Comparison of ENCODE assay signal across 11 cellular contexts in the genomic region with DNA sequence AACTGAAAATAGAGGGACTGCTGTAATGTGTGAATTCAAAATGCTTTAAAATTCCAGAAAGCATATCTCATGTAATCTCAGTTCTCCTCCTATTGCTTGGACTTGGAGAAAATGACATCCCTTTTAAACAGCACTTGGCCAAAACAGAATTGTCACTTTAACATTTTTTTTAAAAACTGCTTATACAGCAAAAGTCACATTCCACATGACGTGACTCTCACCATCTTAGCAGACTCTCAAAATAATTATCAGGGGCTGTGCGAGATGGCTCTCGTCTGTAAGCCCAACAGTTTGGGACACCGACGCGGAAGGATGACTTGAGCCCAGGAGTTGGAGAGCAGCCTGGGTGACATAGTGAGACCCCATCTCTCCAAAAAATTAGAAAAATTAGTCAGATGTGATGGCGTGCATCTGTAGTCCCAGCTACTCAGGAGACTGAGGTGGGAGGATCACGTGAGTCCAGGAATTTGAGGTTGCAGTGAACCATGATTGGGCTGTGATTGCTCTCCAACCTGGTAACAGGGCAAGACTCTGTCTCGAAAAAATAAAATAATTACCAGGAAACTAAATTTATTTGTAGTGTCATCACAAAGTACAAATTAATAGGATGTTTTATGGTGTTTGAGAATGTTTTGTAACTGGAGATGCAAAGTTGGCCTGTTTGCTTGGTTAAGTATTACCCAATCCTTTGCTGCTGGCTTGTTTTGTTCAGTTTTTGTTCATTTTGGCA. TPM values are rescaled to one million over a fixed set of nuclear protein-coding genes. Genes with fewer than 3 reads are reported as not detected.
DNase-seq lines count a peak whose midpoint lies in the region; ATAC-seq and TF ChIP-seq lines count a peak whose summit lies in the region.
"Had no signal": no experiment of that assay in that cellular context is flagged by ENCODE, and none has a peak within 500 bp of the region (broad histone marks: within the 10 kb centered on the region; RNA-seq: fewer than 3 reads in every experiment).

No MANE protein-coding gene starts in this region.

- ATAC-seq in activated CD8-positive, alpha-beta T cell treated with anti-CD3 and anti-CD28 coated beads for 36 hours = no peak
- no peak for ATAC-seq in activated CD8-positive, alpha-beta T cell treated with anti-CD3 and anti-CD28 coated beads, Interleukin-2, amount 10 ng/mL, durations not matched to agents 7 days and 5 days
- no peak for ATAC-seq in HG02623 (IDR thresholded peaks at IDR 0.05; ENCODE audit: unreplicated experiment)
- ATAC-seq in GM21515 (IDR thresholded peaks at IDR 0.05; ENCODE audit: unreplicated experiment) = no peak

- DNase-seq in activated CD8-positive, alpha-beta T cell treated with anti-CD3 and anti-CD28 coated beads for 36 hours = no peak
- no peak for DNase-seq in activated CD8-positive, alpha-beta T cell treated with anti-CD3 and anti-CD28 coated beads, Interleukin-2, amount 10 ng/mL, durations not matched to agents 7 days and 5 days
- DNase-seq in coronary artery (ENCODE audit: low spot score) (no peak), mesothelial cell of epicardium (ENCODE audit: low spot score in 2 of 2, unreplicated experiment in 2 of 2) (no peak), transverse colon (no peak)
- no peak for DNase-seq in activated effector memory CD4-positive, alpha-beta T cell treated with Interleukin-2 at 50 U/mL for 16 hours
- DNase-seq: DMS53, NCI-H1930, T-helper 1 cell had no signal

- CTCF ChIA-PET in activated CD8-positive, alpha-beta T cell treated with anti-CD3 and anti-CD28 coated beads for 36 hours (lab: Charles Lee) = no interaction called here
- CTCF ChIA-PET in activated CD8-positive, alpha-beta T cell treated with anti-CD3 and anti-CD28 coated beads, Interleukin-2, amount 10 ng/mL, durations not matched to agents 7 days and 5 days (lab: Charles Lee) = no interaction called here

- TF ChIP-seq POLR2A in transverse colon (IDR thresholded peaks at IDR 0.05) = no peak

- H3K27me3 Mint-ChIP-seq in activated CD8-positive, alpha-beta T cell treated with anti-CD3 and anti-CD28 coated beads for 36 hours = no peaks in the 10 kb centered on the region
- no peaks in the 10 kb centered on the region for H3K27me3 Mint-ChIP-seq in activated CD8-positive, alpha-beta T cell treated with anti-CD3 and anti-CD28 coated beads, Interleukin-2, amount 10 ng/mL, durations not matched to agents 7 days and 5 days (ENCODE audit: low read depth)
- no peaks in the 10 kb centered on the region for H3K27me3 Mint-ChIP-seq in mesothelial cell of epicardium (ENCODE audit: low read depth)

- in situ Hi-C loops in transverse colon (cut with MboI; ENCODE audit: low pct_ligation_motif_present in 1 of 4, low pct_unique_long_range_greater_than_20kb in 1 of 4, low sequenced_read_pairs in 3 of 4) = no loop called here

- H3K36me3 ChIP-seq in transverse colon = peaks cover 0 to 24% (median 6%) of the 10 kb centered on the region in 4 donors

- peak overlapping the region; percentile 26 to 70 for H3K27ac ChIP-seq in coronary artery
- H3K27ac ChIP-seq in transverse colon = peak overlapping the region; percentile 8 to 61 (median 30)

- no peak overlapping the region for H3K4me3 Mint-ChIP-seq in activated CD8-positive, alpha-beta T cell treated with anti-CD3 and anti-CD28 coated beads for 36 hours
- H3K4me3 Mint-ChIP-seq in activated CD8-positive, alpha-beta T cell treated with anti-CD3 and anti-CD28 coated beads, Interleukin-2, amount 10 ng/mL, durations not matched to agents 7 days and 5 days = no peak overlapping the region
- no peak overlapping the region for H3K4me3 Mint-ChIP-seq in mesothelial cell of epicardium

- WGBS in transverse colon (ENCODE audit: low coverage in 1 of 2), 2 donors = 73 to 80% methylated on average over 9 of the region's 9 CpGs

- peak overlapping the region; percentile 14 for H3K4me3 ChIP-seq in coronary artery
- no peak overlapping the region for H3K4me3 ChIP-seq in transverse colon

- H3K27me3 ChIP-seq in transverse colon = no peaks in the 10 kb centered on the region

- peaks cover 52% of the 10 kb centered on the region for H3K36me3 Mint-ChIP-seq in activated CD8-positive, alpha-beta T cell treated with anti-CD3 and anti-CD28 coated beads for 36 hours (ENCODE audit: low read depth)
- peaks cover 58% of the 10 kb centered on the region for H3K36me3 Mint-ChIP-seq in activated CD8-positive, alpha-beta T cell treated with anti-CD3 and anti-CD28 coated beads, Interleukin-2, amount 10 ng/mL, durations not matched to agents 7 days and 5 days (ENCODE audit: low read depth)
- peaks cover 16% of the 10 kb centered on the region for H3K36me3 Mint-ChIP-seq in mesothelial cell of epicardium

- POLR2A ChIA-PET in activated CD8-positive, alpha-beta T cell treated with anti-CD3 and anti-CD28 coated beads for 36 hours (lab: Charles Lee) = interaction anchor here (0.7 kb wide), 1 partner anchor 11 kb away, joined by 3 read pairs; no protein-coding TSS in a partner anchor
- POLR2A ChIA-PET in activated CD8-positive, alpha-beta T cell treated with anti-CD3 and anti-CD28 coated beads, Interleukin-2, amount 10 ng/mL, durations not matched to agents 7 days and 5 days (lab: Charles Lee) = no interaction called here

- H3K4me1 Mint-ChIP-seq in activated CD8-positive, alpha-beta T cell treated with anti-CD3 and anti-CD28 coated beads for 36 hours (ENCODE audit: low read depth) = peaks cover 71% of the 10 kb centered on the region
- peaks cover 49% of the 10 kb centered on the region for H3K4me1 Mint-ChIP-seq in activated CD8-positive, alpha-beta T cell treated with anti-CD3 and anti-CD28 coated beads, Interleukin-2, amount 10 ng/mL, durations not matched to agents 7 days and 5 days (ENCODE audit: low read depth)
- H3K4me1 Mint-ChIP-seq in mesothelial cell of epicardium = peaks cover 20% of the 10 kb centered on the region

- peaks cover 22 to 74% (median 45%) of the 10 kb centered on the region in 4 donors for H3K4me1 ChIP-seq in transverse colon

- peak overlapping the region; percentile 74 for H3K27ac Mint-ChIP-seq in activated CD8-positive, alpha-beta T cell treated with anti-CD3 and anti-CD28 coated beads for 36 hours
- no peak overlapping the region for H3K27ac Mint-ChIP-seq in activated CD8-positive, alpha-beta T cell treated with anti-CD3 and anti-CD28 coated beads, Interleukin-2, amount 10 ng/mL, durations not matched to agents 7 days and 5 days
- H3K27ac Mint-ChIP-seq in mesothelial cell of epicardium = peak overlapping the region; percentile 54

- no peaks in the 10 kb centered on the region for H3K9me3 Mint-ChIP-seq in activated CD8-positive, alpha-beta T cell treated with anti-CD3 and anti-CD28 coated beads for 36 hours
- no peaks in the 10 kb centered on the region for H3K9me3 Mint-ChIP-seq in activated CD8-positive, alpha-beta T cell treated with anti-CD3 and anti-CD28 coated beads, Interleukin-2, amount 10 ng/mL, durations not matched to agents 7 days and 5 days (ENCODE audit: insufficient read depth)
- no peaks in the 10 kb centered on the region for H3K9me3 Mint-ChIP-seq in mesothelial cell of epicardium

- no peaks in the 10 kb centered on the region for H3K9me3 ChIP-seq in transverse colon

- TF ChIP-seq EP300 in transverse colon (IDR thresholded peaks at IDR 0.05; ENCODE audit: low read depth) = no peak

- no peak for TF ChIP-seq CTCF in activated CD8-positive, alpha-beta T cell treated with anti-CD3 and anti-CD28 coated beads for 36 hours (IDR thresholded peaks at IDR 0.05)
- TF ChIP-seq CTCF in coronary artery (IDR thresholded peaks at IDR 0.05) (no peak), mesothelial cell of epicardium (IDR thresholded peaks at IDR 0.05; ENCODE audit: unreplicated experiment) (no peak), transverse colon (IDR thresholded peaks at IDR 0.05) (no peak)

- intact Hi-C loops in activated CD8-positive, alpha-beta T cell treated with anti-CD3 and anti-CD28 coated beads for 36 hours (cut with micrococcal nuclease) = no loop called here
- intact Hi-C loops in transverse colon (cut with DNase I; ENCODE audit: low total_unique reads) = no loop called here

RNA-seq across cellular contexts. Expression of gene SAFB, which starts 8.8 kb away (rescaled TPM):
- total RNA-seq in activated CD8-positive, alpha-beta T cell treated with anti-CD3 and anti-CD28 coated beads for 36 hours = 100 to 1,000 TPM; 124 to 132 TPM
- total RNA-seq in activated CD8-positive, alpha-beta T cell treated with anti-CD3 and anti-CD28 coated beads, Interleukin-2, amount 10 ng/mL, durations not matched to agents 7 days and 5 days = 100 to 1,000 TPM; 116 to 134 TPM
- total RNA-seq in mesothelial cell of epicardium = 139 to 147 TPM (median 142 TPM) in 3 replicates
- total RNA-seq in transverse colon = 100 to 1,000 TPM in 3 of 4 donors, 10 to 100 TPM in 1; 90.5 to 368 (median 185) TPM

RNA-seq across cellular contexts. Expression of gene SAFB2, which starts 9.1 kb away (rescaled TPM):
- total RNA-seq in activated CD8-positive, alpha-beta T cell treated with anti-CD3 and anti-CD28 coated beads for 36 hours = 10 to 100 TPM; 70.8 to 78.0 TPM
- 10 to 100 TPM; 84.2 to 96.6 TPM for total RNA-seq in activated CD8-positive, alpha-beta T cell treated with anti-CD3 and anti-CD28 coated beads, Interleukin-2, amount 10 ng/mL, durations not matched to agents 7 days and 5 days
- 70.5 to 80.3 TPM (median 78.4 TPM) in 3 replicates for total RNA-seq in mesothelial cell of epicardium
- total RNA-seq in transverse colon = 100 to 1,000 TPM in 2 of 4 donors, 10 to 100 TPM in 2; 64.0 to 283 (median 124) TPM

RNA-seq across cellular contexts. Expression of gene MICOS13, which starts 48.6 kb away (rescaled TPM):
- total RNA-seq in activated CD8-positive, alpha-beta T cell treated with anti-CD3 and anti-CD28 coated beads for 36 hours = 10 to 100 TPM; 49.4 TPM
- 10 to 100 TPM; 53.1 to 55.1 TPM for total RNA-seq in activated CD8-positive, alpha-beta T cell treated with anti-CD3 and anti-CD28 coated beads, Interleukin-2, amount 10 ng/mL, durations not matched to agents 7 days and 5 days
- total RNA-seq in mesothelial cell of epicardium = 30.0 to 32.3 TPM (median 30.7 TPM) in 3 replicates
- total RNA-seq in transverse colon = 10 to 100 TPM; 30.3 to 73.5 (median 52.6) TPM

RNA-seq across cellular contexts. Expression of gene HSD11B1L, which starts 49.2 kb away (rescaled TPM):
- 1 to 10 TPM; 2.7 to 3.5 TPM for total RNA-seq in activated CD8-positive, alpha-beta T cell treated with anti-CD3 and anti-CD28 coated beads for 36 hours
- total RNA-seq in activated CD8-positive, alpha-beta T cell treated with anti-CD3 and anti-CD28 coated beads, Interleukin-2, amount 10 ng/mL, durations not matched to agents 7 days and 5 days = 1 to 10 TPM; 2.0 to 2.1 TPM
- 15.9 to 16.7 TPM (median 16.0 TPM) in 3 replicates for total RNA-seq in mesothelial cell of epicardium
- 10 to 100 TPM; 10.8 to 30.1 (median 16.6) TPM for total RNA-seq in transverse colon

RNA-seq across cellular contexts. Expression of gene RPL36, which starts 58.4 kb away (rescaled TPM):
- total RNA-seq in activated CD8-positive, alpha-beta T cell treated with anti-CD3 and anti-CD28 coated beads for 36 hours = 1,000 to 10,000 TPM; 1,711 to 1,715 TPM
- 100 to 1,000 TPM; 926 to 951 TPM for total RNA-seq in activated CD8-positive, alpha-beta T cell treated with anti-CD3 and anti-CD28 coated beads, Interleukin-2, amount 10 ng/mL, durations not matched to agents 7 days and 5 days
- total RNA-seq in mesothelial cell of epicardium = 947 to 1,016 TPM (median 998 TPM) in 3 replicates
- 100 to 1,000 TPM in 3 of 4 donors, 10 to 100 TPM in 1; 87.9 to 636 (median 329) TPM for total RNA-seq in transverse colon
